13 cellular contexts compared by ENCODE assay signal in genomic region chr1:159996653-159997052, GRCh38. TPM values are rescaled to one million over a fixed set of nuclear protein-coding genes. Genes with fewer than 3 reads are reported as not detected.
DNase-seq lines count a peak whose midpoint lies in the region; ATAC-seq, FAIRE-seq and TF ChIP-seq lines count a peak whose summit lies in the region.
"Had no signal": no experiment of that assay in that cellular context is flagged by ENCODE, and none has a peak within 500 bp of the region (broad histone marks: within the 10 kb centered on the region; RNA-seq: fewer than 3 reads in every experiment).

No MANE protein-coding gene starts in this region.

- TF ChIP-seq POLR2A in GM12891 (IDR thresholded peaks at IDR 0.05; ENCODE audit: low read depth, low read length) = no peak

- no peaks in the 10 kb centered on the region for H3K27me3 ChIP-seq in lower lobe of right lung (ENCODE audit: low read depth)
- H3K27me3 ChIP-seq in effector memory CD4-positive, alpha-beta T cell (replicated peaks; ENCODE audit: control insufficient read depth, insufficient read depth, low read length, poor library complexity, severe bottlenecking) = no peaks in the 10 kb centered on the region

- no peaks in the 10 kb centered on the region for H3K9me3 ChIP-seq in lower lobe of right lung
- H3K9me3 ChIP-seq in effector memory CD4-positive, alpha-beta T cell (ENCODE audit: control insufficient read depth, low read length) = no peaks in the 10 kb centered on the region

- no peaks in the 10 kb centered on the region for H3K36me3 ChIP-seq in lower lobe of right lung
- no peaks in the 10 kb centered on the region for H3K36me3 ChIP-seq in effector memory CD4-positive, alpha-beta T cell (ENCODE audit: control insufficient read depth, insufficient read depth, low read length)

- TF ChIP-seq EP300 in Ishikawa (IDR thresholded peaks at IDR 0.05; ENCODE audit: borderline replicate concordance) = peak; percentile 39; the same call in 1 of the 2 replicates

- DNase-seq in AG08396 (ENCODE audit: low spot score) (peak; percentile 72), dedifferentiated amniotic fluid mesenchymal stem cell (ENCODE audit: extremely low spot score) (peak; percentile 77), lower lobe of right lung (no peak), GM12891 (ENCODE audit: insufficient read length, low spot score) (no peak), NCI-H1048 (lab: John Stamatoyannopoulos, UW) (no peak)
- DNase-seq in effector memory CD4-positive, alpha-beta T cell = no peak
- DNase-seq: activated gamma-delta T cell treated with Interleukin-2 at 50 U/mL for 16 hours; CD8-positive, alpha-beta T cell; RPMI8226 had no signal

- peaks cover 2% of the 10 kb centered on the region for H3K4me1 ChIP-seq in lower lobe of right lung
- no peaks in the 10 kb centered on the region for H3K4me1 ChIP-seq in effector memory CD4-positive, alpha-beta T cell (ENCODE audit: control insufficient read depth, insufficient read depth, low read length, poor library complexity, severe bottlenecking)

- no peak overlapping the region for H3K27ac ChIP-seq in lower lobe of right lung
- H3K27ac ChIP-seq in effector memory CD4-positive, alpha-beta T cell (ENCODE audit: insufficient read depth, low read length, poor library complexity, severe bottlenecking) = no peak overlapping the region

- no peak for TF ChIP-seq RAD21 in Ishikawa (IDR thresholded peaks at IDR 0.05; ENCODE audit: low read depth)

- TF ChIP-seq CTCF in lower lobe of right lung (IDR thresholded peaks at IDR 0.05) = no peak

- ATAC-seq in lower lobe of right lung (peak; percentile 95), GM21447 (IDR thresholded peaks at IDR 0.05; ENCODE audit: unreplicated experiment) (no peak)
- ATAC-seq: CD8-positive, alpha-beta T cell; GM12878; natural killer cell treated with Interleukin-12 subunit alpha and Interleukin-12 subunit beta and Interleukin-15 and Interleukin-18, amount 100 ng/mL, for 72 hours had no signal

- H3K4me3 ChIP-seq in lower lobe of right lung = no peak overlapping the region
- no peak overlapping the region for H3K4me3 ChIP-seq in effector memory CD4-positive, alpha-beta T cell (ENCODE audit: insufficient read depth, low read depth, low read length, poor library complexity, severe bottlenecking)
- H3K4me3 ChIP-seq: GM12878 had no signal

- intact Hi-C loops in lower lobe of right lung (cut with DNase I) = no loop called here

- FAIRE-seq in GM12891 (lab: Jason Lieb, UNC) = no peak
- FAIRE-seq: GM12878 had no signal

TF ChIP-seq in Ishikawa, 13 proteins besides CTCF, POLR2A, EP300 and RAD21:
- TF ChIP-seq TEAD4 (IDR thresholded peaks at IDR 0.05) = peak; percentile 76
- TF ChIP-seq ZBTB7A (IDR thresholded peaks at IDR 0.05; ENCODE audit: low read depth) = no peak
- TF ChIP-seq FOXM1 (IDR thresholded peaks at IDR 0.05; ENCODE audit: borderline replicate concordance, low read depth) = no peak
TF ChIP-seq in Ishikawa: peak in this region for 1.

TF ChIP-seq in GM12891, 5 proteins besides CTCF, POLR2A, EP300 and RAD21:
- TF ChIP-seq POU2F2 (IDR thresholded peaks at IDR 0.05; ENCODE audit: low read depth, low read length) (no peak), TAF1 (IDR thresholded peaks at IDR 0.05; ENCODE audit: low read depth, low read length) (no peak), SPI1 (IDR thresholded peaks at IDR 0.05; ENCODE audit: low read depth, low read length) (no peak), POLR2AphosphoS5 (IDR thresholded peaks at IDR 0.05; ENCODE audit: low read depth, low read length) (no peak)

RNA-seq across cellular contexts. Expression of gene PIGM, which starts 35.1 kb away (rescaled TPM):
- total RNA-seq in lower lobe of right lung = 6.9 TPM
- 1.4 TPM for polyA plus RNA-seq in GM12891 (2012; ENCODE audit: low read depth, missing spikeins)

RNA-seq across cellular contexts. Expression of gene SLAMF9, which starts 42.6 kb away (rescaled TPM):
- not detected for total RNA-seq in lower lobe of right lung
- not detected for polyA plus RNA-seq in GM12891 (2012; ENCODE audit: low read depth, missing spikeins)
- total RNA-seq: CD8-positive, alpha-beta T cell; GM12878; natural killer cell treated with Interleukin-12 subunit alpha and Interleukin-12 subunit beta and Interleukin-15 and Interleukin-18, amount 100 ng/mL, for 72 hours had no signal
- polyA plus RNA-seq: GM12878 had no signal

RNA-seq across cellular contexts. Expression of gene IGSF9, which starts 51.2 kb away (rescaled TPM):
- 2.0 TPM for total RNA-seq in lower lobe of right lung
- polyA plus RNA-seq in GM12891 (2012; ENCODE audit: low read depth, missing spikeins) = 0.05 TPM
- total RNA-seq: CD8-positive, alpha-beta T cell; GM12878; natural killer cell treated with Interleukin-12 subunit alpha and Interleukin-12 subunit beta and Interleukin-15 and Interleukin-18, amount 100 ng/mL, for 72 hours had no signal

Comparison
In these comparisons a context has a peak if more than half of its experiments do, and no peak if none do; other contexts are left out.
1. DNase-seq: peak in AG08396 (single experiment) and dedifferentiated amniotic fluid mesenchymal stem cell (single experiment); none in lower lobe of right lung (single experiment), GM12891 (single experiment), effector memory CD4-positive, alpha-beta T cell (0 of 3) and NCI-H1048 (single experiment).